In genomic region chr13:109123971-109124370, GRCh38 we compare ENCODE assay signal across 1 cellular context.
TF ChIP-seq lines count a peak whose summit lies in the region.

No MANE protein-coding gene starts in this region.

TF ChIP-seq in Ishikawa, 13 proteins besides CTCF, POLR2A, EP300 and RAD21 (continued from another document):
- TF ChIP-seq FOXM1 (IDR thresholded peaks at IDR 0.05; ENCODE audit: borderline replicate concordance, low read depth) (no peak), YY1 (IDR thresholded peaks at IDR 0.05; ENCODE audit: low read depth) (no peak), ZBTB7A (IDR thresholded peaks at IDR 0.05; ENCODE audit: low read depth) (no peak)
- TF ChIP-seq, protein P1, sequence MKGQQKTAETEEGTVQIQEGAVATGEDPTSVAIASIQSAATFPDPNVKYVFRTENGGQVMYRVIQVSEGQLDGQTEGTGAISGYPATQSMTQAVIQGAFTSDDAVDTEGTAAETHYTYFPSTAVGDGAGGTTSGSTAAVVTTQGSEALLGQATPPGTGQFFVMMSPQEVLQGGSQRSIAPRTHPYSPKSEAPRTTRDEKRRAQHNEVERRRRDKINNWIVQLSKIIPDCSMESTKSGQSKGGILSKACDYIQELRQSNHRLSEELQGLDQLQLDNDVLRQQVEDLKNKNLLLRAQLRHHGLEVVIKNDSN (IDR thresholded peaks at IDR 0.05): no peak
